Comparison of ENCODE assay signal across 20 cellular contexts in genomic region chr21:43598416-43599120, GRCh38.
DNase-seq lines count a peak whose midpoint lies in the region; ATAC-seq, FAIRE-seq and TF ChIP-seq lines count a peak whose summit lies in the region.
"Had no signal": no experiment of that assay in that cellular context is flagged by ENCODE, and none has a peak within 500 bp of the region (broad histone marks: within the 10 kb centered on the region; RNA-seq: fewer than 3 reads in every experiment).

No MANE protein-coding gene starts in this region.

- no peak for FAIRE-seq in keratinocyte (lab: Jason Lieb, UNC)
- FAIRE-seq: kidney had no signal

- CTCF ChIA-PET in AG04450 (lab: Charles Lee) = interaction anchor here (1.7 to 1.8 kb wide), 2 partner anchors 13 to 47 kb away, joined by 7 to 13 read pairs; no protein-coding TSS in a partner anchor
- CTCF ChIA-PET in activated CD4-positive, alpha-beta memory T cell treated with anti-CD3 and anti-CD28 coated beads, Interleukin-2, amount 10 ng/mL, durations not matched to agents 7 days and 5 days (lab: Charles Lee) = no interaction called here

- H3K27ac Mint-ChIP-seq in activated CD4-positive, alpha-beta memory T cell treated with anti-CD3 and anti-CD28 coated beads, Interleukin-2, amount 10 ng/mL, durations not matched to agents 7 days and 5 days = no peak overlapping the region
- H3K27ac Mint-ChIP-seq: T-helper 1 cell treated with Interleukin-12 subunit alpha and Interleukin-12 subunit beta and Interleukin-4 antibody, amounts not matched to agents 30 μg/mL and 1 μg/mL, for 36 hours had no signal

- H3K4me3 Mint-ChIP-seq in activated CD4-positive, alpha-beta memory T cell treated with anti-CD3 and anti-CD28 coated beads, Interleukin-2, amount 10 ng/mL, durations not matched to agents 7 days and 5 days = no peak overlapping the region
- H3K4me3 Mint-ChIP-seq: T-helper 1 cell treated with Interleukin-12 subunit alpha and Interleukin-12 subunit beta and Interleukin-4 antibody, amounts not matched to agents 30 μg/mL and 1 μg/mL, for 36 hours had no signal

- H4K20me1 ChIP-seq in keratinocyte (ENCODE audit: control insufficient read depth, extremely low read depth, insufficient read depth, low read length) = no peaks in the 10 kb centered on the region

- H3K4me1 ChIP-seq in keratinocyte (ENCODE audit: control insufficient read depth, extremely low read depth, insufficient read depth, low read length) (peaks cover 66% of the 10 kb centered on the region), esophagus squamous epithelium (no peaks in the 10 kb centered on the region)

- WGBS in esophagus squamous epithelium, 2 donors = 66 to 74% methylated on average over 5 to 7 of the region's 7 CpGs

- TF ChIP-seq CTCF in AG04450 (IDR thresholded peaks at IDR 0.05; ENCODE audit: low read depth, low read length) (no peak), brain microvascular endothelial cell (IDR thresholded peaks at IDR 0.05; ENCODE audit: low read depth, low read length, missing control alignments) (no peak), keratinocyte (optimal IDR thresholded peaks at IDR 0.05 in 1 of 3, IDR thresholded peaks at IDR 0.05 in 1 of 3, conservative IDR thresholded peaks at IDR 0.05 in 1 of 3; ENCODE audit: extremely low read depth in 1 of 3, insufficient read depth in 2 of 3, low read length in 3 of 3) (no peak), esophagus squamous epithelium (IDR thresholded peaks at IDR 0.05) (no peak)

- H3K36me3 ChIP-seq in brain microvascular endothelial cell (replicated peaks) (no peaks in the 10 kb centered on the region), keratinocyte (ENCODE audit: control insufficient read depth in 2 of 2, extremely low read depth in 1 of 2, insufficient read depth in 2 of 2, low read length in 2 of 2) (no peaks in the 10 kb centered on the region), esophagus squamous epithelium (no peaks in the 10 kb centered on the region)
- H3K36me3 ChIP-seq: cardiac muscle cell had no signal

- TF ChIP-seq POLR2A in esophagus squamous epithelium (IDR thresholded peaks at IDR 0.05) = no peak

- DNase-seq in AG04450 (ENCODE audit: low read depth, low spot score) = no peak
- DNase-seq in M059J (ENCODE audit: low read depth) = peak; percentile 87
- DNase-seq in brain microvascular endothelial cell = peak; percentile 77
- DNase-seq in keratinocyte (ENCODE audit: low read depth, low spot score) = no peak
- no peak for DNase-seq in NCI-H2107 (lab: John Stamatoyannopoulos, UW)
- no peak for DNase-seq in activated CD4-positive, alpha-beta memory T cell treated with anti-CD3 and anti-CD28 coated beads, Interleukin-2, amount 10 ng/mL, durations not matched to agents 7 days and 5 days
- no peak for DNase-seq in esophagus squamous epithelium (lab: John Stamatoyannopoulos, UW)
- DNase-seq: activated CD4-positive, CD25-positive, alpha-beta regulatory T cell treated with anti-CD3 and anti-CD28 coated beads, Interleukin-2, amount 50 U/mL, for 72 hours; activated naive CD4-positive, alpha-beta T cell treated with Interleukin-2 at 50 U/mL for 16 hours; effector CD4-positive, alpha-beta T cell; kidney; mucosa of descending colon; NCI-H1092; NCI-H774; occipital lobe; stimulated activated naive CD8-positive, alpha-beta T cell treated with anti-CD3 and anti-CD28 coated beads, Interleukin-15, Interleukin-2, amounts not matched to agents 100 U/mL and 50 U/mL, for 24 hours had no signal

- H3K9me1 ChIP-seq in keratinocyte (ENCODE audit: control insufficient read depth, extremely low read depth, insufficient read depth, low read length) = no peaks in the 10 kb centered on the region

- no peak overlapping the region for H2AFZ ChIP-seq in keratinocyte (ENCODE audit: control insufficient read depth, low read length)

- H3K27ac ChIP-seq in AG04450 (ENCODE audit: low read depth, low read length) = peak overlapping the region; percentile 68
- peak overlapping the region; percentile 97 for H3K27ac ChIP-seq in brain microvascular endothelial cell
- H3K27ac ChIP-seq in keratinocyte (ENCODE audit: control insufficient read depth, insufficient read depth, low read length) = peak overlapping the region; percentile 75
- no peak overlapping the region for H3K27ac ChIP-seq in esophagus squamous epithelium
- H3K27ac ChIP-seq: cardiac muscle cell had no signal

- no peaks in the 10 kb centered on the region for H3K9me3 Mint-ChIP-seq in activated CD4-positive, alpha-beta memory T cell treated with anti-CD3 and anti-CD28 coated beads, Interleukin-2, amount 10 ng/mL, durations not matched to agents 7 days and 5 days
- H3K9me3 Mint-ChIP-seq: T-helper 1 cell treated with Interleukin-12 subunit alpha and Interleukin-12 subunit beta and Interleukin-4 antibody, amounts not matched to agents 30 μg/mL and 1 μg/mL, for 36 hours had no signal

- in situ Hi-C loops in brain microvascular endothelial cell (cut with HindIII; ENCODE audit: low pct_ligation_motif_present, low sequenced_read_pairs) = no loop called here

- peak overlapping the region; percentile 51 for H3K4me2 ChIP-seq in keratinocyte (ENCODE audit: control insufficient read depth, extremely low read depth, insufficient read depth, low read depth, low read length)

- no peaks in the 10 kb centered on the region for H3K36me3 Mint-ChIP-seq in activated CD4-positive, alpha-beta memory T cell treated with anti-CD3 and anti-CD28 coated beads, Interleukin-2, amount 10 ng/mL, durations not matched to agents 7 days and 5 days (ENCODE audit: low read depth)

- H3K4me1 Mint-ChIP-seq in activated CD4-positive, alpha-beta memory T cell treated with anti-CD3 and anti-CD28 coated beads, Interleukin-2, amount 10 ng/mL, durations not matched to agents 7 days and 5 days = peaks cover 6% of the 10 kb centered on the region

- POLR2A ChIA-PET in AG04450 (lab: Yijun Ruan, JAX) = interaction anchor here (1.5 to 1.6 kb wide), 2 partner anchors 12 to 13 kb away, joined by 3 to 7 read pairs; no protein-coding TSS in a partner anchor
- POLR2A ChIA-PET in activated CD4-positive, alpha-beta memory T cell treated with anti-CD3 and anti-CD28 coated beads, Interleukin-2, amount 10 ng/mL, durations not matched to agents 7 days and 5 days (lab: Charles Lee) = no interaction called here

- dilution Hi-C loops in keratinocyte (cut with MboI; ENCODE audit: extremely low pct_ligation_motif_present, low sequenced_read_pairs) = no loop called here

- intact Hi-C loops in esophagus squamous epithelium (cut with DNase I) = no loop called here

- no peak overlapping the region for H3K4me3 ChIP-seq in AG04450 (ENCODE audit: low read depth, low read length)
- H3K4me3 ChIP-seq in brain microvascular endothelial cell (ENCODE audit: low read depth, low read length) = no peak overlapping the region
- H3K4me3 ChIP-seq in keratinocyte (ENCODE audit: control insufficient read depth in 2 of 3, extremely low read depth in 1 of 3, insufficient read depth in 2 of 3, low read depth in 1 of 3, low read length in 3 of 3) = no peak overlapping the region
- H3K4me3 ChIP-seq in esophagus squamous epithelium = no peak overlapping the region
- H3K4me3 ChIP-seq: cardiac muscle cell, mucosa of descending colon, skin epidermis had no signal

- H3K27me3 Mint-ChIP-seq in activated CD4-positive, alpha-beta memory T cell treated with anti-CD3 and anti-CD28 coated beads, Interleukin-2, amount 10 ng/mL, durations not matched to agents 7 days and 5 days = peaks cover 17% of the 10 kb centered on the region

- no peaks in the 10 kb centered on the region for H3K27me3 ChIP-seq in AG04450 (ENCODE audit: control insufficient read depth, insufficient read depth, low read length)
- H3K27me3 ChIP-seq in brain microvascular endothelial cell (replicated peaks) = no peaks in the 10 kb centered on the region
- H3K27me3 ChIP-seq in keratinocyte (ENCODE audit: control insufficient read depth, extremely low read depth, insufficient read depth, low read length) = no peaks in the 10 kb centered on the region
- H3K27me3 ChIP-seq in esophagus squamous epithelium = no peaks in the 10 kb centered on the region
- H3K27me3 ChIP-seq: cardiac muscle cell had no signal

- H3K9me3 ChIP-seq in AG04450 (ENCODE audit: control insufficient read depth, insufficient read depth, low read length) = no peaks in the 10 kb centered on the region; the same call in 1 of the 2 replicates
- no peaks in the 10 kb centered on the region for H3K9me3 ChIP-seq in keratinocyte (ENCODE audit: control insufficient read depth, low read depth, low read length)
- no peaks in the 10 kb centered on the region for H3K9me3 ChIP-seq in esophagus squamous epithelium
- H3K9me3 ChIP-seq: mucosa of descending colon had no signal

- no peaks in the 10 kb centered on the region for H3K79me2 ChIP-seq in keratinocyte (ENCODE audit: control insufficient read depth, insufficient read depth, low read length)

- peak overlapping the region; percentile 45 for H3K9ac ChIP-seq in keratinocyte (ENCODE audit: control insufficient read depth, extremely low read depth, insufficient read depth, low read length)

- ATAC-seq in HG03280 (IDR thresholded peaks at IDR 0.05; ENCODE audit: unreplicated experiment) = no peak
- ATAC-seq: mucosa of descending colon; stimulated activated naive CD8-positive, alpha-beta T cell treated with anti-CD3 and anti-CD28 coated beads, Interleukin-15, Interleukin-2, amounts not matched to agents 100 U/mL and 50 U/mL, for 24 hours had no signal

Comparison
In these comparisons a context has a peak if more than half of its experiments do, and no peak if none do; other contexts are left out.
1. DNase-seq: peak in M059J (single experiment) and brain microvascular endothelial cell (single experiment); none in AG04450 (single experiment), keratinocyte (single experiment), NCI-H2107 (single experiment), activated CD4-positive, alpha-beta memory T cell treated with anti-CD3 and anti-CD28 coated beads, Interleukin-2, amount 10 ng/mL, durations not matched to agents 7 days and 5 days (single experiment) and esophagus squamous epithelium (single experiment).
2. H3K27ac ChIP-seq: peak in AG04450 (single experiment), brain microvascular endothelial cell (single experiment) and keratinocyte (single experiment); none in esophagus squamous epithelium (0 of 4).